ENCODE assay signal across 8 cellular contexts in the genomic region with DNA sequence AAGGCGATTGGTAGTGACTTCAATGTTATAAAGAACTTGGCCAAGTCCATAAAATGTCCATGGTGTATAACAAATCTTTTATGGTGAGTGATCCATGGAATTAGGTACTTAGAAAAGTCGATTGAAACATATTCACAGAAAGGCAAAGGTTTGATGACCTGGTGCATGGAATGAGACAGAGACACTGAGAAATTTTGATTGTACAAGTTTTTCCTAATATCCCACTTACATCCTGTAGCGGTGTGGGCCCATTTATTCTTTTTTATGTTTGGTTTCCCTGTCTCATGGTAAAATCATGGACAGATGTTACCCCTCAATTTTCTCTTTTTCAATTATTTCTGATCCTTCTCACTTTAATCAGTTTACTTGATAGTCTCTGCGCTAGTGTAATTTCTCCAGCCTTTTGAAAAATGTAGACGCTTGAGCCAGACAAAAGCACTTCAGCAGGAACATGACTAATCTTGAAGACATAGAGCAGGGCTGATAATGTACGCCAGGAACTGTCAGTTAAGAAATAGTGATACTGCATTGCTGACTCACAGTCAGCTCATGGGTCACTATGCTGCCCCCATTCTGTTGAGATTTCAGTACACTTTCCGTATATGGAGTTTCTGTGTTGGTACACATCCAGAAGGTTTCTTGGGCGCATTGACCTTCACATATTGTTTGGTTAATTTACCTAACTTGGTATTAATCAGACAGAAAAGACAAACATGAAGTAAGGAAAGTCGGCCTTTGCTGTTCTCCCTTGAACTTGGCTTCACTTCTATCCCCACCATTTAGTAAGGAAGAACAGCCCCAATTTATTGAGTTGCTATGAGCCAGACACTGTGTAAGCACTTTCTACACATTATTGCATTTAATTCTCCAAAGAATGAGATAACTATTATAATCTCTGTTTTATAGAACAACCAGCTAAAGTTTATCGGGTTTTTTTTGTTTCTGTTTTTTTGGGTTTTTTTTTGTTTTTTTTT.
DNase-seq lines count a peak whose midpoint lies in the region; ATAC-seq and TF ChIP-seq lines count a peak whose summit lies in the region.
"Had no signal": no experiment of that assay in that cellular context is flagged by ENCODE, and none has a peak within 500 bp of the region (broad histone marks: within the 10 kb centered on the region; RNA-seq: fewer than 3 reads in every experiment).

No MANE protein-coding gene starts in this region.

- no peak for TF ChIP-seq POLR2A in gastroesophageal sphincter (IDR thresholded peaks at IDR 0.05)
- TF ChIP-seq POLR2A in stomach (IDR thresholded peaks at IDR 0.05): no peak

- no peaks in the 10 kb centered on the region for H3K36me3 ChIP-seq in HEK293 (ENCODE audit: control insufficient read depth in 2 of 2, insufficient read depth in 1 of 2, low read length in 2 of 2)
- no peaks in the 10 kb centered on the region for H3K36me3 ChIP-seq in gastroesophageal sphincter
- no peaks in the 10 kb centered on the region for H3K36me3 ChIP-seq in stomach
- no peaks in the 10 kb centered on the region for H3K36me3 ChIP-seq in tibial artery

- H3K27me3 ChIP-seq in gastroesophageal sphincter (no peaks in the 10 kb centered on the region), stomach (no peaks in the 10 kb centered on the region), tibial artery (no peaks in the 10 kb centered on the region)

- TF ChIP-seq EP300 in gastroesophageal sphincter (IDR thresholded peaks at IDR 0.05): no peak
- peak; percentile 64 for TF ChIP-seq EP300 in stomach (IDR thresholded peaks at IDR 0.05)

- CTCF ChIA-PET in HEK293 (lab: Yijun Ruan, JAX): interaction anchor here (0.7 kb wide), 1 partner anchor 9 kb away, joined by 6 read pairs; no protein-coding TSS in a partner anchor

- POLR2A ChIA-PET in HEK293 (lab: Yijun Ruan, JAX): no interaction called here

- intact Hi-C loops in stomach (cut with DNase I; ENCODE audit: low total_unique reads) (no loop called here), tibial artery (cut with DNase I; ENCODE audit: low total_unique reads) (no loop called here)

- no peak for TF ChIP-seq CTCF in HEK293 (tag by site-specific recombination; IDR thresholded peaks at IDR 0.05)
- peak in 3 of 4 experiments; percentile 3 to 22 (median 17) for TF ChIP-seq CTCF in gastroesophageal sphincter (IDR thresholded peaks at IDR 0.05)
- no peak for TF ChIP-seq CTCF in stomach (IDR thresholded peaks at IDR 0.05)
- TF ChIP-seq CTCF in tibial artery (IDR thresholded peaks at IDR 0.05): no peak

- H3K4me3 ChIP-seq in HEK293 (ENCODE audit: low read depth, low read length) (no peak overlapping the region), gastroesophageal sphincter (no peak overlapping the region), stomach (no peak overlapping the region), tibial artery (no peak overlapping the region)

- H3K9me3 ChIP-seq in HEK293 (ENCODE audit: control insufficient read depth, insufficient read depth, low read depth, low read length): no peaks in the 10 kb centered on the region
- no peaks in the 10 kb centered on the region for H3K9me3 ChIP-seq in gastroesophageal sphincter
- no peaks in the 10 kb centered on the region for H3K9me3 ChIP-seq in stomach
- no peaks in the 10 kb centered on the region for H3K9me3 ChIP-seq in tibial artery

- DNase-seq in SK-MEL-5 (ENCODE audit: low read depth, low spot score): peak; percentile 19
- no peak for DNase-seq in stomach
- DNase-seq in medulla oblongata (ENCODE audit: extremely low spot score): no peak
- DNase-seq in tibial artery: no peak
- DNase-seq in NOMO-1 treated with dmso at 0.1 percent for 144 hours (lab: John Stamatoyannopoulos, UW; ENCODE audit: unreplicated experiment): no peak
- DNase-seq: effector CD8-positive, alpha-beta T cell had no signal

- H3K4me1 ChIP-seq in HEK293 (ENCODE audit: control insufficient read depth, insufficient read depth, low read length): peaks cover 3% of the 10 kb centered on the region; the same call in 1 of the 2 replicates
- H3K4me1 ChIP-seq in gastroesophageal sphincter: peaks cover 0 to 34% (median 13%) of the 10 kb centered on the region in 3 donors
- H3K4me1 ChIP-seq in stomach: peaks cover 0 to 6% (median 0%) of the 10 kb centered on the region in 4 donors
- no peaks in the 10 kb centered on the region for H3K4me1 ChIP-seq in tibial artery

- in situ Hi-C loops in SK-MEL-5 (cut with HindIII; ENCODE audit: low pct_unique_long_range_greater_than_20kb, low sequenced_read_pairs): no loop called here

- H3K27ac ChIP-seq in HEK293 (ENCODE audit: extremely low read depth, low read depth, low read length): no peak overlapping the region
- H3K27ac ChIP-seq in gastroesophageal sphincter: peak overlapping the region; percentile 64 to 76 (median 68)
- peak overlapping the region in 4 of 5 donors; percentile 4 to 70 (median 28) for H3K27ac ChIP-seq in stomach
- no peak overlapping the region for H3K27ac ChIP-seq in tibial artery

- ATAC-seq in gastroesophageal sphincter: peak; percentile 91

- 28 to 30% methylated on average over 8 to 10 of the region's 10 CpGs for WGBS in gastroesophageal sphincter (ENCODE audit: low coverage in 1 of 2), 2 donors
- 42 to 58% (median 43%) methylated on average over 10 of the region's 10 CpGs for WGBS in stomach, 5 donors

TF ChIP-seq in HEK293, 187 proteins besides CTCF, POLR2A, EP300 and RAD21:
- TF ChIP-seq ZNF324 (tag by site-specific recombination; IDR thresholded peaks at IDR 0.05) (no peak), SETDB1 (IDR thresholded peaks at IDR 0.05; ENCODE audit: insufficient read length, low read length) (peak; percentile 57)
- TF ChIP-seq, protein P1, sequence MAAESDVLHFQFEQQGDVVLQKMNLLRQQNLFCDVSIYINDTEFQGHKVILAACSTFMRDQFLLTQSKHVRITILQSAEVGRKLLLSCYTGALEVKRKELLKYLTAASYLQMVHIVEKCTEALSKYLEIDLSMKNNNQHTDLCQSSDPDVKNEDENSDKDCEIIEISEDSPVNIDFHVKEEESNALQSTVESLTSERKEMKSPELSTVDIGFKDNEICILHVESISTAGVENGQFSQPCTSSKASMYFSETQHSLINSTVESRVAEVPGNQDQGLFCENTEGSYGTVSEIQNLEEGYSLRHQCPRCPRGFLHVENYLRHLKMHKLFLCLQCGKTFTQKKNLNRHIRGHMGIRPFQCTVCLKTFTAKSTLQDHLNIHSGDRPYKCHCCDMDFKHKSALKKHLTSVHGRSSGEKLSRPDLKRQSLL (tag by site-specific recombination; IDR thresholded peaks at IDR 0.05): peak; percentile 76

Comparison
In these comparisons a context has a peak if more than half of its experiments do, and no peak if none do; other contexts are left out.
1. H3K27ac ChIP-seq: peak in gastroesophageal sphincter (4 of 4) and stomach (4 of 5); none in HEK293 (single experiment) and tibial artery (0 of 2).
2. CTCF ChIP-seq: peak in gastroesophageal sphincter (3 of 4); none in HEK293 (single experiment), stomach (0 of 7) and tibial artery (0 of 2).